Comparison of ENCODE assay signal across 15 cellular contexts in genomic region chr22:35349368-35349703, GRCh38. TPM values are rescaled to one million over a fixed set of nuclear protein-coding genes. Genes with fewer than 3 reads are reported as not detected.
DNase-seq lines count a peak whose midpoint lies in the region; ATAC-seq and TF ChIP-seq lines count a peak whose summit lies in the region.
"Had no signal": no experiment of that assay in that cellular context is flagged by ENCODE, and none has a peak within 500 bp of the region (broad histone marks: within the 10 kb centered on the region; RNA-seq: fewer than 3 reads in every experiment).

No MANE protein-coding gene starts in this region.

- peaks cover 4% of the 10 kb centered on the region for H3K27me3 Mint-ChIP-seq in nephron progenitor cell (ENCODE audit: low read depth, poor library complexity)
- H3K27me3 Mint-ChIP-seq in Calu3 (ENCODE audit: unreplicated experiment): no peaks in the 10 kb centered on the region
- H3K27me3 Mint-ChIP-seq: activated B cell treated with CpG ODN at 0.5 μM for 24 hours had no signal

- no peak overlapping the region for H3K4me3 ChIP-seq in BLaER1 treated with 17β-estradiol and CSF1 and Interleukin-3, amounts not matched to agents 10 nM and 100 nM

- TF ChIP-seq CTCF in nephron progenitor cell (IDR thresholded peaks at IDR 0.05) (no peak), Calu3 (IDR thresholded peaks at IDR 0.05; ENCODE audit: unreplicated experiment) (no peak)

- peak overlapping the region in 4 of 11 experiments; percentile 31 to 82 (median 53); a peak in 5 of 22 replicates for H3K27ac ChIP-seq in BLaER1 treated with 17β-estradiol and CSF1 and Interleukin-3, amounts not matched to agents 10 nM and 100 nM

- intact Hi-C loops in Calu3 (cut with micrococcal nuclease; ENCODE audit: unreplicated experiment): no loop called here

- H4K20me1 ChIP-seq in BLaER1 treated with 17β-estradiol and CSF1 and Interleukin-3, amounts not matched to agents 10 nM and 100 nM: peaks cover 0 to 31% (median 0%) of the 10 kb centered on the region in 11 experiments; a peak in 5 of 22 replicates

- no TSS peak for BruUV-seq in Calu3 (replicated peaks; lab: Mats Ljungman, UMichigan)

- peak; percentile 32 for DNase-seq in NAMALWA (ENCODE audit: low spot score)
- DNase-seq in SHP77 treated with DMSO at 0.1 percent for 48 hours (lab: John Stamatoyannopoulos, UW): peak; percentile 54
- no peak for DNase-seq in nephron progenitor cell
- no peak for DNase-seq in Calu3
- DNase-seq in G401 (ENCODE audit: low spot score): no peak
- DNase-seq: activated B cell treated with CpG ODN at 0.5 μM for 24 hours; activated naive CD4-positive, alpha-beta T cell treated with Interleukin-2 at 50 U/mL for 16 hours; AML-193; foreskin melanocyte; immature natural killer cell; mesendoderm; stimulated activated CD4-positive, alpha-beta T cell treated with anti-CD3 and anti-CD28 coated beads, Interleukin-12 subunit alpha, Interleukin-12 subunit beta, amount 100 ng/mL, for 4 hours had no signal

- H3K4me2 ChIP-seq in BLaER1 treated with 17β-estradiol and CSF1 and Interleukin-3, amounts not matched to agents 10 nM and 100 nM: peak overlapping the region; percentile 89 to 98 (median 93)

- H3K4me3 Mint-ChIP-seq in nephron progenitor cell: no peak overlapping the region
- no peak overlapping the region for H3K4me3 Mint-ChIP-seq in Calu3 (ENCODE audit: low read depth, unreplicated experiment)
- H3K4me3 Mint-ChIP-seq: activated B cell treated with CpG ODN at 0.5 μM for 24 hours, immature natural killer cell had no signal

- peaks cover 36% of the 10 kb centered on the region for H3K4me1 Mint-ChIP-seq in nephron progenitor cell
- H3K4me1 Mint-ChIP-seq in Calu3 (ENCODE audit: low read depth, unreplicated experiment): peaks cover 20% of the 10 kb centered on the region

- H3K27me3 ChIP-seq in BLaER1 treated with 17β-estradiol and CSF1 and Interleukin-3, amounts not matched to agents 10 nM and 100 nM: no peaks in the 10 kb centered on the region

- ATAC-seq in HG02798 (IDR thresholded peaks at IDR 0.05; ENCODE audit: poor library complexity, unreplicated experiment) (no peak), HG03378 (IDR thresholded peaks at IDR 0.05; ENCODE audit: unreplicated experiment) (no peak)

- no peaks in the 10 kb centered on the region for H3K36me3 Mint-ChIP-seq in nephron progenitor cell (ENCODE audit: low read depth)
- H3K36me3 Mint-ChIP-seq in Calu3 (ENCODE audit: insufficient read depth, unreplicated experiment): peaks cover 56% of the 10 kb centered on the region

- peaks cover 0 to 40% (median 5%) of the 10 kb centered on the region in 11 experiments; a peak in 12 of 22 replicates for H3K36me3 ChIP-seq in BLaER1 treated with 17β-estradiol and CSF1 and Interleukin-3, amounts not matched to agents 10 nM and 100 nM

- H3K27ac Mint-ChIP-seq in nephron progenitor cell: peak overlapping the region; percentile 22
- H3K27ac Mint-ChIP-seq in Calu3 (ENCODE audit: unreplicated experiment): no peak overlapping the region
- H3K27ac Mint-ChIP-seq: activated B cell treated with CpG ODN at 0.5 μM for 24 hours, immature natural killer cell had no signal

- CTCF ChIA-PET in Calu3 (lab: Charles Lee): interaction anchor here (0.6 kb wide), 1 partner anchor 390 kb away, joined by 3 read pairs; no protein-coding TSS in a partner anchor

- H3K9me3 ChIP-seq in BLaER1 treated with 17β-estradiol and CSF1 and Interleukin-3, amounts not matched to agents 10 nM and 100 nM (replicated peaks in 1 of 11): no peaks in the 10 kb centered on the region

- in situ Hi-C loops in G401 (cut with HindIII; ENCODE audit: low sequenced_read_pairs): no loop called here

- peak overlapping the region in 7 of 11 experiments; percentile 24 to 83 (median 75); a peak in 11 of 22 replicates for H3K9ac ChIP-seq in BLaER1 treated with 17β-estradiol and CSF1 and Interleukin-3, amounts not matched to agents 10 nM and 100 nM

- H3K9me3 Mint-ChIP-seq in nephron progenitor cell (no peaks in the 10 kb centered on the region), Calu3 (ENCODE audit: low read depth, unreplicated experiment) (no peaks in the 10 kb centered on the region)
- H3K9me3 Mint-ChIP-seq: activated B cell treated with CpG ODN at 0.5 μM for 24 hours, immature natural killer cell had no signal

- H3K4me1 ChIP-seq in BLaER1 treated with 17β-estradiol and CSF1 and Interleukin-3, amounts not matched to agents 10 nM and 100 nM: peaks cover 65 to 72% (median 70%) of the 10 kb centered on the region in 10 experiments

RNA-seq across cellular contexts. Expression of gene HMOX1, which starts 31.6 kb away (rescaled TPM):
- 0.73 and 0.85 TPM in 2 replicates for total RNA-seq in Calu3 (2022)
- 63.1 and 71.6 TPM in 2 replicates for total RNA-seq in G401 (2014; rRNA removed; shearing (Covaris generic))

RNA-seq across cellular contexts. Expression of gene TOM1, which starts 49.6 kb away (rescaled TPM):
- 49.1 and 50.0 TPM in 2 replicates for total RNA-seq in Calu3 (2022)
- total RNA-seq in G401 (2014; rRNA removed; shearing (Covaris generic)): 43.7 and 47.5 TPM in 2 replicates

RNA-seq across cellular contexts. Expression of gene MCM5, which starts 50.6 kb away (rescaled TPM):
- total RNA-seq in Calu3 (2022): 88.4 and 93.0 TPM in 2 replicates
- total RNA-seq in G401 (2014; rRNA removed; shearing (Covaris generic)): 131 and 200 TPM in 2 replicates

Comparison
In these comparisons a context has a peak if more than half of its experiments do, and no peak if none do; other contexts are left out.
1. DNase-seq: peak in NAMALWA (single experiment) and SHP77 treated with DMSO at 0.1 percent for 48 hours (single experiment); none in nephron progenitor cell (single experiment), Calu3 (single experiment) and G401 (single experiment).
2. RNA of gene HMOX1, which starts 31.6 kb away (total RNA-seq): 63.1 to 71.6 TPM in G401; 0.73 to 0.85 TPM in Calu3; every median in the first group is over 10 times any median in the second.